ENCODE assay signal across 8 cellular contexts in genomic region chr9:121122450-121123032, GRCh38. TPM values are rescaled to one million over a fixed set of nuclear protein-coding genes. Genes with fewer than 3 reads are reported as not detected.
DNase-seq lines count a peak whose midpoint lies in the region; ATAC-seq, FAIRE-seq and TF ChIP-seq lines count a peak whose summit lies in the region.

No MANE protein-coding gene starts in this region.

- H3K27me3 Mint-ChIP-seq in activated CD8-positive, alpha-beta T cell treated with anti-CD3 and anti-CD28 coated beads, Interleukin-2, amount 10 ng/mL, durations not matched to agents 7 days and 5 days (ENCODE audit: low read depth): no peaks in the 10 kb centered on the region

- no peak for TF ChIP-seq EP300 in suprapubic skin (IDR thresholded peaks at IDR 0.05)

- H3K9ac ChIP-seq in kidney (ENCODE audit: low read length in 2 of 2): peak overlapping the region in 1 of 2 donors; percentile 31

- H3K4me3 ChIP-seq in kidney (ENCODE audit: low read length in 2 of 2) (peak overlapping the region; percentile 75 to 83), suprapubic skin (peak overlapping the region; percentile 47)

- no peak for TF ChIP-seq POLR2A in suprapubic skin (IDR thresholded peaks at IDR 0.05)

- no peak for ATAC-seq in activated CD8-positive, alpha-beta T cell treated with anti-CD3 and anti-CD28 coated beads, Interleukin-2, amount 10 ng/mL, durations not matched to agents 7 days and 5 days
- ATAC-seq in HG02798 (IDR thresholded peaks at IDR 0.05; ENCODE audit: poor library complexity, unreplicated experiment): no peak
- ATAC-seq in HG03097 (IDR thresholded peaks at IDR 0.05; ENCODE audit: low FRiP score, unreplicated experiment): no peak

- H3K4me1 ChIP-seq in kidney (ENCODE audit: control insufficient read depth in 1 of 2, insufficient read depth in 1 of 2, low read depth in 1 of 2, low read length in 2 of 2) (peaks cover 0 to 2% of the 10 kb centered on the region in 2 donors), suprapubic skin (peaks cover 20% of the 10 kb centered on the region)

- intact Hi-C loops in kidney (cut with DNase I): no loop called here

- H3K36me3 ChIP-seq in kidney (ENCODE audit: control insufficient read depth in 1 of 2, insufficient read depth in 2 of 2, low read length in 2 of 2) (no peaks in the 10 kb centered on the region), suprapubic skin (peaks cover 10% of the 10 kb centered on the region)

- H3K4me3 Mint-ChIP-seq in activated CD8-positive, alpha-beta T cell treated with anti-CD3 and anti-CD28 coated beads, Interleukin-2, amount 10 ng/mL, durations not matched to agents 7 days and 5 days: peak overlapping the region; percentile 80

- POLR2A ChIA-PET in activated CD8-positive, alpha-beta T cell treated with anti-CD3 and anti-CD28 coated beads, Interleukin-2, amount 10 ng/mL, durations not matched to agents 7 days and 5 days (lab: Charles Lee): interaction anchor here (0.7 to 2.8 kb wide), 4 partner anchors 10 to 230 kb away, joined by 3 to 26 read pairs (median 6); no protein-coding TSS in a partner anchor

- H3K27ac Mint-ChIP-seq in activated CD8-positive, alpha-beta T cell treated with anti-CD3 and anti-CD28 coated beads, Interleukin-2, amount 10 ng/mL, durations not matched to agents 7 days and 5 days: peak overlapping the region; percentile 88

- FAIRE-seq in kidney (lab: Jason Lieb, UNC): no peak

- WGBS in suprapubic skin: 41% methylated on average over 4 of the region's 4 CpGs

- no peaks in the 10 kb centered on the region for H3K9me3 Mint-ChIP-seq in activated CD8-positive, alpha-beta T cell treated with anti-CD3 and anti-CD28 coated beads, Interleukin-2, amount 10 ng/mL, durations not matched to agents 7 days and 5 days (ENCODE audit: insufficient read depth)

- CTCF ChIA-PET in activated CD8-positive, alpha-beta T cell treated with anti-CD3 and anti-CD28 coated beads, Interleukin-2, amount 10 ng/mL, durations not matched to agents 7 days and 5 days (lab: Charles Lee): interaction anchor here (0.8 to 3.9 kb wide), 16 partner anchors 8 to 367 kb away, joined by 3 to 25 read pairs (median 6); partner anchors contain the start of genes CNTRL and TRAF1

- H3K9me3 ChIP-seq in kidney (ENCODE audit: control insufficient read depth in 1 of 2, low read length in 2 of 2) (no peaks in the 10 kb centered on the region), suprapubic skin (no peaks in the 10 kb centered on the region)

- peaks cover 45% of the 10 kb centered on the region for H3K4me1 Mint-ChIP-seq in activated CD8-positive, alpha-beta T cell treated with anti-CD3 and anti-CD28 coated beads, Interleukin-2, amount 10 ng/mL, durations not matched to agents 7 days and 5 days (ENCODE audit: low read depth)

- no peak for TF ChIP-seq CTCF in kidney (IDR thresholded peaks at IDR 0.05; ENCODE audit: borderline replicate concordance, extremely low read depth, insufficient read depth)
- TF ChIP-seq CTCF in suprapubic skin (IDR thresholded peaks at IDR 0.05): no peak

- peak; percentile 15 for DNase-seq in activated T-cell treated with anti-CD3 and anti-CD28 coated beads for 4 hours
- DNase-seq in activated T-cell treated with anti-CD3 and anti-CD28 coated beads, Interleukin-2, amount 50 U/mL, for 1 hour: no peak
- no peak for DNase-seq in activated CD8-positive, alpha-beta T cell treated with anti-CD3 and anti-CD28 coated beads, Interleukin-2, amount 10 ng/mL, durations not matched to agents 7 days and 5 days
- DNase-seq in kidney: no peak
- DNase-seq in suprapubic skin (ENCODE audit: low spot score in 2 of 2): no peak
- no peak for DNase-seq in mucosa of gallbladder (ENCODE audit: low spot score)

- H3K36me3 Mint-ChIP-seq in activated CD8-positive, alpha-beta T cell treated with anti-CD3 and anti-CD28 coated beads, Interleukin-2, amount 10 ng/mL, durations not matched to agents 7 days and 5 days (ENCODE audit: low read depth): peaks cover 62% of the 10 kb centered on the region

- no peaks in the 10 kb centered on the region for H3K27me3 ChIP-seq in suprapubic skin

- H3K27ac ChIP-seq in kidney (ENCODE audit: low read depth in 2 of 2, low read length in 2 of 2) (no peak overlapping the region), suprapubic skin (peak overlapping the region; percentile 18)

RNA-seq across cellular contexts. Expression of gene CNTRL, which starts 47.8 kb away (rescaled TPM):
- 10 to 100 TPM; 80.8 to 84.3 TPM for total RNA-seq in activated CD8-positive, alpha-beta T cell treated with anti-CD3 and anti-CD28 coated beads, Interleukin-2, amount 10 ng/mL, durations not matched to agents 7 days and 5 days
- total RNA-seq in kidney (17.7 TPM), suprapubic skin (10 to 100 TPM in 3 of 4 donors, 1 to 10 TPM in 1; 6.4 to 24.6 (median 13.6) TPM), mucosa of gallbladder (11.7 TPM)
- 3.4 TPM for polyA plus RNA-seq in kidney (ENCODE audit: insufficient read depth, low read depth, low replicate concordance)
